In genomic region chr4:140138428-140138827, GRCh38 we compare ENCODE assay signal across 2 cellular contexts.
TF ChIP-seq lines count a peak whose summit lies in the region.

No MANE protein-coding gene starts in this region.

TF ChIP-seq in A549, 52 proteins besides CTCF, POLR2A, EP300 and RAD21:
- TF ChIP-seq ATOH8 (CRISPR knock-in tag; IDR thresholded peaks at IDR 0.05; ENCODE audit: low read depth) (no peak), TP53 (CRISPR knock-in tag; IDR thresholded peaks at IDR 0.05) (no peak), NPAS2 (CRISPR knock-in tag; IDR thresholded peaks at IDR 0.05; ENCODE audit: borderline replicate concordance) (no peak), RNF2 (IDR thresholded peaks at IDR 0.05; ENCODE audit: borderline replicate concordance, low read depth) (no peak), BCL3 (IDR thresholded peaks at IDR 0.05) (no peak), USF2 (IDR thresholded peaks at IDR 0.05) (no peak), CHD2 (IDR thresholded peaks at IDR 0.05; ENCODE audit: low read length, partially characterized antibody) (no peak), POLR2AphosphoS2 (conservative IDR thresholded peaks at IDR 0.05; ENCODE audit: low read length) (no peak)

TF ChIP-seq in IMR-90, 13 proteins besides CTCF, POLR2A, EP300 and RAD21:
- no peak for TF ChIP-seq CHD1 (IDR thresholded peaks at IDR 0.05; ENCODE audit: low read depth, low read length)
- no peak for TF ChIP-seq NFE2L2 (IDR thresholded peaks at IDR 0.05; ENCODE audit: low read depth, low read length)
- TF ChIP-seq BHLHE40 (IDR thresholded peaks at IDR 0.05; ENCODE audit: low read depth, low read length), result no peak
- TF ChIP-seq MAZ (IDR thresholded peaks at IDR 0.05; ENCODE audit: borderline replicate concordance, low read depth, low read length), result no peak
- TF ChIP-seq RFX5 (IDR thresholded peaks at IDR 0.05; ENCODE audit: low read depth, low read length), result no peak
- TF ChIP-seq MAFK (IDR thresholded peaks at IDR 0.05; ENCODE audit: low read depth, low read length), result no peak
- TF ChIP-seq USF2 (IDR thresholded peaks at IDR 0.05; ENCODE audit: low read depth, low read length), result no peak
- TF ChIP-seq CEBPB (IDR thresholded peaks at IDR 0.05; ENCODE audit: low read depth, low read length), result no peak
- TF ChIP-seq MXI1 (IDR thresholded peaks at IDR 0.05; ENCODE audit: borderline replicate concordance, low read depth, low read length), result no peak
- TF ChIP-seq RCOR1 (IDR thresholded peaks at IDR 0.05; ENCODE audit: insufficient replicate concordance, low read length), result no peak
- TF ChIP-seq FOS (IDR thresholded peaks at IDR 0.05; ENCODE audit: low read depth, low read length), result no peak
- TF ChIP-seq SMC3 (IDR thresholded peaks at IDR 0.05; ENCODE audit: low read depth, low read length), result no peak
- TF ChIP-seq ELK1 (IDR thresholded peaks at IDR 0.05; ENCODE audit: borderline replicate concordance, low read depth, low read length), result no peak
